Comparison of ENCODE assay signal across 8 cellular contexts in the genomic region with DNA sequence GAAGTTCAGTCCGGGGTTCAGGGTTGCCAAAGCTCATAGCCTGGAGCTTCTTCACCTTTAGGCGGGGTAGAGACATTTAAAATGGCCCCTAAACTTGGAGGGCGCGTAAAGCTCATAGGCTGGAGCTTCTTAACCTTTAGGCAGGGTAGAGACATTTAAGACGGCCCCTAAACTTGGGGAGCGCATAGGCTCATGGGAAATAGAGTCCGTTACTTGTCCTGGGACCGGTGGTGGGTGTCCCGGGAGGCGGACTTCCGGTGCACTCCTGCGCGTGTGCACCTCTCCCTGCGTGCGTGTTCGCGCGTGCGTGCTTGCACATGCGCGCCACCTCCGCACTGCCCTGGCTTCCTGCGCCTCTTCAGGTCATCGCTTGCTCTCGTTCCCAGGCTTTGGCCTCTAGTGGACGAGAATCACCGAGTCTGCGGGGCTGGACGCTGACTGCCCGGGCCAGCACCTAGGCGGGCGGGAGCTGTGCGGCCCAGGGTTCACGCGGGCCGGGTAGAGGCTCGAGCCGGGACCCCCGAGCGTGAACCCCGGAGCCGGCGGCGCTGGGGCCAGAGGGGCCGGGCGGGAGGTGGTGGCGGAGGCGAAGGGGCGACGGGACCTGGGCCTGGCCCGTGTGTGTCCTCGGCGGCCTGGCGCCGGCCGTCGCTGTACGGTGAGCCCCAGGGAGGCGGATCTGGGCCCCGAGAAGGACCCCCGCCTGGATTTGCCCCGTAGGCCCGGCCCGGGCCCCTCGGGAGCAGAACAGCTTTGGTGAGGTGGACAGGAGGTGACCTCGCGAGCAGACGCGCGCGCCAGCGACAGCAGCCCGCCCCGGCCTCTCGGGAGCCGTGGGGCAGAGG. TPM values are rescaled to one million over a fixed set of nuclear protein-coding genes. Genes with fewer than 3 reads are reported as not detected.
DNase-seq lines count a peak whose midpoint lies in the region; ATAC-seq and TF ChIP-seq lines count a peak whose summit lies in the region.
"Not testable (repeated sequence)": the region's sequence is repeated elsewhere in the genome, so short reads cannot be mapped to it uniquely, and the experiment has no call there.

No MANE protein-coding gene starts in this region.

- POLR2A ChIA-PET in CD4-positive, alpha-beta memory T cell (lab: Charles Lee; ENCODE audit: partially characterized antibody) = interaction anchor here (0.8 to 1.3 kb wide), 5 partner anchors 32 to 1474 kb away, joined by 4 to 9 read pairs (median 5); a partner anchor contains a TSS
- POLR2A ChIA-PET in activated CD4-positive, alpha-beta memory T cell treated with anti-CD3 and anti-CD28 coated beads for 36 hours (lab: Charles Lee) = not testable (repeated sequence)

- not testable (repeated sequence) for H3K36me3 ChIP-seq in CD4-positive, alpha-beta memory T cell (ENCODE audit: insufficient read depth, low read length); lower lobe of right lung

- peak overlapping the region in 1 of 2 donors; percentile 58 for H3K4me3 ChIP-seq in CD4-positive, alpha-beta memory T cell (ENCODE audit: low read length in 2 of 2)
- peak overlapping the region; percentile 74 for H3K4me3 ChIP-seq in lower lobe of right lung

- ATAC-seq in GM19438 (IDR thresholded peaks at IDR 0.05; ENCODE audit: low read depth, unreplicated experiment) (peak; percentile 100), HG03571 (IDR thresholded peaks at IDR 0.05; ENCODE audit: unreplicated experiment) (peak; percentile 98), lower lobe of right lung (peak; percentile 100)

- H3K27me3 Mint-ChIP-seq in CD4-positive, alpha-beta memory T cell; activated CD4-positive, alpha-beta memory T cell treated with anti-CD3 and anti-CD28 coated beads for 36 hours: not testable (repeated sequence)

- peaks cover 0 to 24% of the 10 kb centered on the region in 2 donors for H3K36me3 Mint-ChIP-seq in CD4-positive, alpha-beta memory T cell
- H3K36me3 Mint-ChIP-seq in activated CD4-positive, alpha-beta memory T cell treated with anti-CD3 and anti-CD28 coated beads for 36 hours = not testable (repeated sequence)

- peak; percentile 23 for TF ChIP-seq CTCF in lower lobe of right lung (IDR thresholded peaks at IDR 0.05)

- peak overlapping the region; percentile 78 for H3K27ac ChIP-seq in CD4-positive, alpha-beta memory T cell (ENCODE audit: low read depth, low read length)
- peak overlapping the region; percentile 83 for H3K27ac ChIP-seq in lower lobe of right lung

- H3K9me3 Mint-ChIP-seq in CD4-positive, alpha-beta memory T cell; activated CD4-positive, alpha-beta memory T cell treated with anti-CD3 and anti-CD28 coated beads for 36 hours: not testable (repeated sequence)

- peaks cover 7 to 34% (median 17%) of the 10 kb centered on the region in 4 donors for H3K4me1 Mint-ChIP-seq in CD4-positive, alpha-beta memory T cell
- peaks cover 17% of the 10 kb centered on the region for H3K4me1 Mint-ChIP-seq in activated CD4-positive, alpha-beta memory T cell treated with anti-CD3 and anti-CD28 coated beads for 36 hours (ENCODE audit: low read depth)

- not testable (repeated sequence) for H3K27me3 ChIP-seq in CD4-positive, alpha-beta memory T cell (ENCODE audit: insufficient read depth, low read length); lower lobe of right lung (ENCODE audit: low read depth)

- H3K9me3 ChIP-seq in CD4-positive, alpha-beta memory T cell (ENCODE audit: control insufficient read depth in 1 of 2, low read length in 2 of 2); lower lobe of right lung: not testable (repeated sequence)

- CTCF ChIA-PET in CD4-positive, alpha-beta memory T cell (lab: Charles Lee; ENCODE audit: partially characterized antibody) = interaction anchor here (1.0 kb wide), 2 partner anchors 30 to 32 kb away, joined by 4 read pairs; a partner anchor contains a TSS
- CTCF ChIA-PET in activated CD4-positive, alpha-beta memory T cell treated with anti-CD3 and anti-CD28 coated beads for 36 hours (lab: Charles Lee) = not testable (repeated sequence)

- DNase-seq in CD4-positive, alpha-beta memory T cell = peak; percentile 92 to 99 (median 96)
- DNase-seq in NCI-H774 (lab: John Stamatoyannopoulos, UW) = peak; percentile 93
- DNase-seq in activated CD4-positive, alpha-beta memory T cell treated with anti-CD3 and anti-CD28 coated beads for 36 hours = peak; percentile 97
- peak; percentile 95 for DNase-seq in ecto neural progenitor cell (ENCODE audit: low spot score)
- DNase-seq in lower lobe of right lung = peak; percentile 97
- peak; percentile 75 to 87 (median 78) for DNase-seq in stimulated activated CD4-positive, alpha-beta T cell treated with anti-CD3 and anti-CD28 coated beads, TNF-alpha, amount 100 ng/mL, for 1 hour (ENCODE audit: low read depth in 3 of 3, low spot score in 1 of 3)

- not testable (repeated sequence) for H3K4me1 ChIP-seq in CD4-positive, alpha-beta memory T cell (ENCODE audit: insufficient read depth, low read length); lower lobe of right lung

- peak overlapping the region; percentile 86 to 95 (median 92) for H3K27ac Mint-ChIP-seq in CD4-positive, alpha-beta memory T cell
- peak overlapping the region; percentile 77 for H3K27ac Mint-ChIP-seq in activated CD4-positive, alpha-beta memory T cell treated with anti-CD3 and anti-CD28 coated beads for 36 hours

- peak overlapping the region; percentile 89 to 95 (median 92) for H3K4me3 Mint-ChIP-seq in CD4-positive, alpha-beta memory T cell
- H3K4me3 Mint-ChIP-seq in activated CD4-positive, alpha-beta memory T cell treated with anti-CD3 and anti-CD28 coated beads for 36 hours = peak overlapping the region; percentile 90

- intact Hi-C loops in CD4-positive, alpha-beta memory T cell (cut with micrococcal nuclease) = loop anchor here (1.0 to 10.0 kb wide), 3 partner anchors 33 to 101 kb away; a partner anchor contains a TSS
- intact Hi-C loops in activated CD4-positive, alpha-beta memory T cell treated with anti-CD3 and anti-CD28 coated beads for 36 hours (cut with micrococcal nuclease) = loop anchor here (1.0 kb wide), 1 partner anchor 33 kb away; a partner anchor contains a TSS
- intact Hi-C loops in lower lobe of right lung (cut with DNase I) = not testable (repeated sequence)

RNA-seq across cellular contexts. Expression of a gene that starts 7.5 kb away (rescaled TPM):
- not detected for total RNA-seq in CD4-positive, alpha-beta memory T cell
- polyA plus RNA-seq in CD4-positive, alpha-beta memory T cell = under 1 TPM; 0.14 to 0.73 TPM
- not detected for total RNA-seq in activated CD4-positive, alpha-beta memory T cell treated with anti-CD3 and anti-CD28 coated beads for 36 hours
- total RNA-seq in lower lobe of right lung = not detected

RNA-seq across cellular contexts. Expression of a gene that starts 32.4 kb away (rescaled TPM):
- total RNA-seq in CD4-positive, alpha-beta memory T cell = 10 to 100 TPM; 43.2 to 47.6 TPM
- polyA plus RNA-seq in CD4-positive, alpha-beta memory T cell = 10 to 100 TPM in 1 of 2 donors, 1 to 10 TPM in 1; 9.7 to 21.7 TPM
- total RNA-seq in activated CD4-positive, alpha-beta memory T cell treated with anti-CD3 and anti-CD28 coated beads for 36 hours = 10 to 100 TPM; 20.8 to 22.6 TPM
- 20.3 TPM for total RNA-seq in lower lobe of right lung
